In genomic region chr11:30706276-30706675, GRCh38 we compare ENCODE assay signal across 33 cellular contexts.
"Had no signal": no experiment of that assay in that cellular context is flagged by ENCODE, and none has a peak within 500 bp of the region (broad histone marks: within the 10 kb centered on the region; RNA-seq: fewer than 3 reads in every experiment).

No MANE protein-coding gene starts in this region.

- H3K27me3 ChIP-seq: ascending aorta, breast epithelium, cardiac muscle cell, dorsolateral prefrontal cortex, gastrocnemius medialis, heart left ventricle had no signal

- ATAC-seq: activated CD4-positive, CD25-positive, alpha-beta regulatory T cell treated with anti-CD3 and anti-CD28 coated beads, Interleukin-2, amount 50 U/mL, for 24 hours; activated naive CD4-positive, alpha-beta T cell treated with anti-CD3 and anti-CD28 coated beads, Interleukin-2, amount 50 U/mL, for 72 hours; activated T-cell treated with anti-CD3 and anti-CD28 coated beads, Interleukin-2, amount 50 U/mL, for 72 hours; esophagus mucosa; gastrocnemius medialis; heart left ventricle; T-helper 17 cell had no signal

- H3K9me3 ChIP-seq: ascending aorta, breast epithelium, gastrocnemius medialis, heart left ventricle had no signal

- H3K27me3 Mint-ChIP-seq: activated CD4-positive, alpha-beta memory T cell treated with anti-CD3 and anti-CD28 coated beads, Interleukin-2, amount 10 ng/mL, durations not matched to agents 7 days and 5 days; activated CD4-positive, alpha-beta T cell treated with anti-CD3 and anti-CD28 coated beads, Interleukin-2, amount 10 ng/mL, durations not matched to agents 7 days and 5 days; activated naive CD4-positive, alpha-beta T cell treated with anti-CD3 and anti-CD28 coated beads, Interleukin-2, amount 10 ng/mL, durations not matched to agents 7 days and 5 days; activated T-cell treated with anti-CD3 and anti-CD28 coated beads, Interleukin-2, amount 50 U/mL, for 24 hours; brain; central memory CD8-positive, alpha-beta T cell; dendritic cell treated with granulocyte-macrophage colony-stimulating factor and Interleukin-4, amounts not matched to agents 40 ng/mL and 50 ng/mL, for 4 days; T-helper 17 cell had no signal

- H3K36me3 ChIP-seq: ascending aorta, breast epithelium, cardiac muscle cell, gastrocnemius medialis, heart left ventricle, WERI-Rb-1 had no signal

- H3K36me3 Mint-ChIP-seq: activated naive CD4-positive, alpha-beta T cell treated with anti-CD3 and anti-CD28 coated beads, Interleukin-2, amount 10 ng/mL, durations not matched to agents 7 days and 5 days; activated naive CD4-positive, alpha-beta T cell treated with anti-CD3 and anti-CD28 coated beads, Interleukin-2, amount 50 U/mL, for 72 hours; activated naive CD8-positive, alpha-beta T cell treated with anti-CD3 and anti-CD28 coated beads, Interleukin-2, amount 10 ng/mL, durations not matched to agents 7 days and 5 days; brain had no signal

- DNase-seq: activated B cell treated with CpG ODN at 0.5 μM for 24 hours; activated CD4-positive, alpha-beta memory T cell treated with anti-CD3 and anti-CD28 coated beads, Interleukin-2, amount 10 ng/mL, durations not matched to agents 7 days and 5 days; activated CD4-positive, alpha-beta T cell treated with anti-CD3 and anti-CD28 coated beads, Interleukin-2, amount 10 ng/mL, durations not matched to agents 7 days and 5 days; activated CD4-positive, alpha-beta T cell treated with anti-CD3 and anti-CD28 coated beads, Interleukin-2, amount 50 U/mL, for 4 hours; activated CD8-positive, alpha-beta memory T cell treated with anti-CD3 and anti-CD28 coated beads, Interleukin-2, amount 50 U/mL, for 48 hours; activated gamma-delta T cell; activated naive CD4-positive, alpha-beta T cell; activated naive CD4-positive, alpha-beta T cell treated with anti-CD3 and anti-CD28 coated beads, Interleukin-2, amount 10 ng/mL, durations not matched to agents 7 days and 5 days; activated naive CD8-positive, alpha-beta T cell treated with anti-CD3 and anti-CD28 coated beads, Interleukin-2, amount 10 ng/mL, durations not matched to agents 7 days and 5 days; activated T-cell treated with anti-CD3 and anti-CD28 coated beads for 4 hours; activated T-cell treated with anti-CD3 and anti-CD28 coated beads, Interleukin-2, amount 50 U/mL, for 24 hours; activated T-cell treated with anti-CD3 and anti-CD28 coated beads, Interleukin-2, amount 50 U/mL, for 72 hours; dorsolateral prefrontal cortex; effector memory CD4-positive, alpha-beta T cell; endodermal cell; foreskin fibroblast; gastrocnemius medialis; glutamatergic neuron; heart left ventricle; T-helper 17 cell; T1000; WERI-Rb-1 had no signal

- H3K9me3 Mint-ChIP-seq: activated B cell treated with CpG ODN at 0.5 μM for 24 hours; activated CD4-positive, alpha-beta memory T cell treated with anti-CD3 and anti-CD28 coated beads, Interleukin-2, amount 10 ng/mL, durations not matched to agents 7 days and 5 days; activated CD4-positive, alpha-beta T cell treated with anti-CD3 and anti-CD28 coated beads, Interleukin-2, amount 10 ng/mL, durations not matched to agents 7 days and 5 days; activated naive CD4-positive, alpha-beta T cell treated with anti-CD3 and anti-CD28 coated beads, Interleukin-2, amount 10 ng/mL, durations not matched to agents 7 days and 5 days; activated naive CD8-positive, alpha-beta T cell treated with anti-CD3 and anti-CD28 coated beads, Interleukin-2, amount 10 ng/mL, durations not matched to agents 7 days and 5 days; endodermal cell; T-helper 2 cell treated with Interferon-gamma antibody and Interleukin-4, amounts not matched to agents 5 μg/mL and 100 μg/mL, for 36 hours had no signal

- H3K27ac ChIP-seq: ascending aorta, breast epithelium, cardiac muscle cell, coronary artery, dorsolateral prefrontal cortex, gastrocnemius medialis, heart left ventricle, WERI-Rb-1 had no signal

- H3K4me1 Mint-ChIP-seq: activated B cell treated with CpG ODN at 0.5 μM for 24 hours; activated CD4-positive, alpha-beta memory T cell treated with anti-CD3 and anti-CD28 coated beads, Interleukin-2, amount 10 ng/mL, durations not matched to agents 7 days and 5 days; activated CD4-positive, alpha-beta T cell treated with anti-CD3 and anti-CD28 coated beads, Interleukin-2, amount 10 ng/mL, durations not matched to agents 7 days and 5 days; activated naive CD4-positive, alpha-beta T cell treated with anti-CD3 and anti-CD28 coated beads, Interleukin-2, amount 10 ng/mL, durations not matched to agents 7 days and 5 days; activated naive CD8-positive, alpha-beta T cell treated with anti-CD3 and anti-CD28 coated beads, Interleukin-2, amount 10 ng/mL, durations not matched to agents 7 days and 5 days; central memory CD8-positive, alpha-beta T cell; endodermal cell; T-helper 17 cell had no signal

- H3K4me3 Mint-ChIP-seq: activated B cell treated with CpG ODN at 0.5 μM for 24 hours; activated CD4-positive, alpha-beta memory T cell treated with anti-CD3 and anti-CD28 coated beads, Interleukin-2, amount 10 ng/mL, durations not matched to agents 7 days and 5 days; activated CD4-positive, alpha-beta T cell treated with anti-CD3 and anti-CD28 coated beads, Interleukin-2, amount 10 ng/mL, durations not matched to agents 7 days and 5 days; activated naive CD4-positive, alpha-beta T cell treated with anti-CD3 and anti-CD28 coated beads, Interleukin-2, amount 10 ng/mL, durations not matched to agents 7 days and 5 days; activated naive CD8-positive, alpha-beta T cell treated with anti-CD3 and anti-CD28 coated beads, Interleukin-2, amount 10 ng/mL, durations not matched to agents 7 days and 5 days; activated T-cell treated with anti-CD3 and anti-CD28 coated beads, Interleukin-2, amount 50 U/mL, for 24 hours; activated T-cell treated with anti-CD3 and anti-CD28 coated beads, Interleukin-2, amount 50 U/mL, for 72 hours; brain; central memory CD8-positive, alpha-beta T cell; dendritic cell treated with granulocyte-macrophage colony-stimulating factor and Interleukin-4, amounts not matched to agents 40 ng/mL and 50 ng/mL, for 4 days; endodermal cell; T-helper 17 cell; T-helper 2 cell treated with Interferon-gamma antibody and Interleukin-4, amounts not matched to agents 5 μg/mL and 100 μg/mL, for 36 hours had no signal

- H3K27ac Mint-ChIP-seq: activated B cell treated with CpG ODN at 0.5 μM for 24 hours; activated CD4-positive, alpha-beta memory T cell treated with anti-CD3 and anti-CD28 coated beads, Interleukin-2, amount 10 ng/mL, durations not matched to agents 7 days and 5 days; activated CD4-positive, alpha-beta T cell treated with anti-CD3 and anti-CD28 coated beads, Interleukin-2, amount 10 ng/mL, durations not matched to agents 7 days and 5 days; activated naive CD4-positive, alpha-beta T cell treated with anti-CD3 and anti-CD28 coated beads, Interleukin-2, amount 10 ng/mL, durations not matched to agents 7 days and 5 days; activated naive CD4-positive, alpha-beta T cell treated with anti-CD3 and anti-CD28 coated beads, Interleukin-2, amount 50 U/mL, for 72 hours; activated naive CD8-positive, alpha-beta T cell treated with anti-CD3 and anti-CD28 coated beads, Interleukin-2, amount 10 ng/mL, durations not matched to agents 7 days and 5 days; activated T-cell treated with anti-CD3 and anti-CD28 coated beads, Interleukin-2, amount 50 U/mL, for 24 hours; activated T-cell treated with anti-CD3 and anti-CD28 coated beads, Interleukin-2, amount 50 U/mL, for 72 hours; brain; dendritic cell treated with granulocyte-macrophage colony-stimulating factor and Interleukin-4, amounts not matched to agents 40 ng/mL and 50 ng/mL, for 4 days; endodermal cell; T-helper 17 cell; T-helper 2 cell treated with Interferon-gamma antibody and Interleukin-4, amounts not matched to agents 5 μg/mL and 100 μg/mL, for 36 hours had no signal

- H3K4me3 ChIP-seq: ascending aorta, breast epithelium, cardiac muscle cell, coronary artery, dorsolateral prefrontal cortex, gastrocnemius medialis, heart left ventricle had no signal

- H3K4me1 ChIP-seq: ascending aorta, breast epithelium, gastrocnemius medialis had no signal
